15 cellular contexts compared by ENCODE assay signal in genomic region chr15:56913241-56913640, GRCh38.
"Had no signal": no experiment of that assay in that cellular context is flagged by ENCODE, and none has a peak within 500 bp of the region (broad histone marks: within the 10 kb centered on the region; RNA-seq: fewer than 3 reads in every experiment).

No MANE protein-coding gene starts in this region.

- H3K4me3 ChIP-seq: colonic mucosa, smooth muscle cell, tibial nerve, vagina had no signal

- H3K9me3 ChIP-seq: colonic mucosa, neutrophil, tibial nerve, vagina had no signal

- H3K4me3 Mint-ChIP-seq: activated T-cell treated with anti-CD3 and anti-CD28 coated beads, Interleukin-2, amount 50 U/mL, for 4 hours; stimulated activated effector memory CD8-positive, alpha-beta T cell treated with anti-CD3 and anti-CD28 coated beads, Interleukin-12 subunit alpha, Interleukin-12 subunit beta, amount 100 ng/mL, for 72 hours had no signal

- H3K36me3 ChIP-seq: colonic mucosa, neutrophil, tibial nerve, vagina had no signal

- H3K27ac ChIP-seq: colonic mucosa, neutrophil, vagina had no signal

- H3K36me3 Mint-ChIP-seq: stimulated activated effector memory CD8-positive, alpha-beta T cell treated with anti-CD3 and anti-CD28 coated beads, Interleukin-12 subunit alpha, Interleukin-12 subunit beta, amount 100 ng/mL, for 72 hours had no signal

- H3K4me2 ChIP-seq: smooth muscle cell had no signal

- ATAC-seq: activated naive CD4-positive, alpha-beta T cell treated with anti-CD3 and anti-CD28 coated beads, Interleukin-2, amount 50 U/mL, for 72 hours; activated T-cell treated with anti-CD3 and anti-CD28 coated beads, Interleukin-2, amount 50 U/mL, for 4 hours; right cardiac atrium; stimulated activated effector memory CD8-positive, alpha-beta T cell treated with anti-CD3 and anti-CD28 coated beads, Interleukin-12 subunit alpha, Interleukin-12 subunit beta, amount 100 ng/mL, for 72 hours had no signal

- H3K9me3 Mint-ChIP-seq: activated naive CD4-positive, alpha-beta T cell treated with anti-CD3 and anti-CD28 coated beads, Interleukin-2, amount 50 U/mL, for 72 hours; activated T-cell treated with anti-CD3 and anti-CD28 coated beads, Interleukin-2, amount 50 U/mL, for 4 hours; stimulated activated effector memory CD8-positive, alpha-beta T cell treated with anti-CD3 and anti-CD28 coated beads, Interleukin-12 subunit alpha, Interleukin-12 subunit beta, amount 100 ng/mL, for 72 hours had no signal

- H3K27ac Mint-ChIP-seq: activated naive CD4-positive, alpha-beta T cell treated with anti-CD3 and anti-CD28 coated beads, Interleukin-2, amount 50 U/mL, for 72 hours; progenitor cell of endocrine pancreas; stimulated activated effector memory CD8-positive, alpha-beta T cell treated with anti-CD3 and anti-CD28 coated beads, Interleukin-12 subunit alpha, Interleukin-12 subunit beta, amount 100 ng/mL, for 72 hours had no signal

- H3K27me3 ChIP-seq: colonic mucosa, neutrophil, tibial nerve, vagina had no signal

- H3K4me1 ChIP-seq: colonic mucosa had no signal

- DNase-seq: activated CD4-positive, alpha-beta T cell treated with anti-CD3 and anti-CD28 coated beads, Interleukin-2, amount 50 U/mL, for 4 hours; activated CD4-positive, CD25-positive, alpha-beta regulatory T cell treated with anti-CD3 and anti-CD28 coated beads, Interleukin-2, amount 50 U/mL, for 72 hours; activated effector memory CD4-positive, alpha-beta T cell treated with anti-CD3 and anti-CD28 coated beads, Interleukin-2, amount 50 U/mL, for 16 hours; activated T-cell treated with anti-CD3 and anti-CD28 coated beads, Interleukin-2, amount 50 U/mL, for 4 hours; amygdala; colonic mucosa; effector CD8-positive, alpha-beta T cell; right cardiac atrium had no signal

- H3K27me3 Mint-ChIP-seq: progenitor cell of endocrine pancreas had no signal
